8 cellular contexts compared by ENCODE assay signal in genomic region chr11:70398834-70399680, GRCh38. TPM values are rescaled to one million over a fixed set of nuclear protein-coding genes. Genes with fewer than 3 reads are reported as not detected.
A peak's percentile ranks its signal among the peaks of the same experiment; 100 is the strongest.
DNase-seq lines count a peak whose midpoint lies in the region; ATAC-seq and TF ChIP-seq lines count a peak whose summit lies in the region.

No MANE protein-coding gene starts in this region.

- H3K4me1 ChIP-seq in ACC112 (ENCODE audit: control insufficient read depth, insufficient read depth, low read length, unreplicated experiment) (peaks cover 22% of the 10 kb centered on the region), HUES48 (ENCODE audit: control insufficient read depth, insufficient read depth, low read length) (peaks cover 13% of the 10 kb centered on the region; the same call in 1 of the 2 replicates), breast epithelium (peaks cover 0 to 12% of the 10 kb centered on the region in 2 donors), lung (ENCODE audit: control insufficient read depth in 2 of 2, insufficient read depth in 2 of 2, low read length in 2 of 2) (peaks cover 10 to 12% of the 10 kb centered on the region in 2 donors), upper lobe of right lung (peaks cover 26% of the 10 kb centered on the region)

- peak overlapping the region; percentile 85 for H3K27ac ChIP-seq in ACC112 (ENCODE audit: low read depth, low read length)
- peak overlapping the region; percentile 79 for H3K27ac ChIP-seq in HUES48 (ENCODE audit: low read depth, low read length)
- peak overlapping the region; percentile 95 for H3K27ac ChIP-seq in breast epithelium
- H3K27ac ChIP-seq in lung (ENCODE audit: low read depth in 1 of 2, low read length in 1 of 2) = peak overlapping the region; percentile 89 to 90
- H3K27ac ChIP-seq in upper lobe of right lung = peak overlapping the region; percentile 83

- peaks cover 81% of the 10 kb centered on the region for H3K79me2 ChIP-seq in ACC112 (ENCODE audit: control insufficient read depth, insufficient read depth, low read length, unreplicated experiment)

- 3 to 5% methylated on average over 39 to 42 of the region's 42 CpGs for WGBS in lung, 2 donors

- peak overlapping the region; percentile 99 for H3K4me3 ChIP-seq in ACC112 (ENCODE audit: low read depth, low read length)
- peak overlapping the region; percentile 96 for H3K4me3 ChIP-seq in HUES48 (ENCODE audit: low read depth, low read length)
- H3K4me3 ChIP-seq in breast epithelium = peak overlapping the region; percentile 96 to 99 (median 97)
- H3K4me3 ChIP-seq in lung = peak overlapping the region; percentile 82
- H3K4me3 ChIP-seq in upper lobe of right lung = peak overlapping the region; percentile 76

- intact Hi-C loops in breast epithelium (cut with DNase I; ENCODE audit: low total_unique reads) (no loop called here), upper lobe of right lung (cut with DNase I) (no loop called here)

- H3K27me3 ChIP-seq in ACC112 (ENCODE audit: insufficient read depth, low read length) (no peaks in the 10 kb centered on the region), HUES48 (ENCODE audit: control insufficient read depth, insufficient read depth, low read length) (no peaks in the 10 kb centered on the region), breast epithelium (no peaks in the 10 kb centered on the region), lung (ENCODE audit: control insufficient read depth, insufficient read depth) (no peaks in the 10 kb centered on the region), upper lobe of right lung (peaks cover 8% of the 10 kb centered on the region)

- DNase-seq in breast epithelium (ENCODE audit: low spot score in 2 of 2) (no peak), lung (ENCODE audit: low spot score) (peak; percentile 39), upper lobe of right lung (no peak), NCI-H774 (lab: John Stamatoyannopoulos, UW) (no peak)

- TF ChIP-seq CTCF in breast epithelium (IDR thresholded peaks at IDR 0.05) (no peak), lung (IDR thresholded peaks at IDR 0.05; ENCODE audit: control extremely low read depth, extremely low read depth) (no peak), upper lobe of right lung (IDR thresholded peaks at IDR 0.05) (no peak)

- ATAC-seq in lung (ENCODE audit: insufficient read depth, low FRiP score) (peak; percentile 0), upper lobe of right lung (peak; percentile 31), HG02884 (IDR thresholded peaks at IDR 0.05; ENCODE audit: unreplicated experiment) (no peak), HG03159 (IDR thresholded peaks at IDR 0.05; ENCODE audit: unreplicated experiment) (no peak)

- TF ChIP-seq POLR2A in breast epithelium (IDR thresholded peaks at IDR 0.05) = no peak

- peak overlapping the region; percentile 66 for H2AFZ ChIP-seq in ACC112 (ENCODE audit: low read length, unreplicated experiment)

- H3K9ac ChIP-seq in HUES48 (ENCODE audit: low read depth, low read length) = peak overlapping the region; percentile 77

- no peaks in the 10 kb centered on the region for H3K9me3 ChIP-seq in HUES48 (ENCODE audit: control insufficient read depth, insufficient read depth, low read length)
- no peaks in the 10 kb centered on the region for H3K9me3 ChIP-seq in breast epithelium
- no peaks in the 10 kb centered on the region for H3K9me3 ChIP-seq in lung (ENCODE audit: control insufficient read depth in 2 of 2, insufficient read depth in 1 of 2, low read length in 1 of 2)
- H3K9me3 ChIP-seq in upper lobe of right lung = no peaks in the 10 kb centered on the region

- H3K36me3 ChIP-seq in ACC112 (ENCODE audit: insufficient read depth, low read length) (no peaks in the 10 kb centered on the region), HUES48 (ENCODE audit: control insufficient read depth, insufficient read depth, low read length) (peaks cover 19% of the 10 kb centered on the region), breast epithelium (no peaks in the 10 kb centered on the region), lung (ENCODE audit: control insufficient read depth in 2 of 2, insufficient read depth in 2 of 2, low read length in 2 of 2) (peaks cover 0 to 2% of the 10 kb centered on the region in 2 donors), upper lobe of right lung (no peaks in the 10 kb centered on the region)

RNA-seq across cellular contexts. Expression of gene CTTN, which starts 0.7 kb away (rescaled TPM):
- total RNA-seq in breast epithelium (100 to 1,000 TPM; 283 to 306 (median 285) TPM), lung (100 to 1,000 TPM; 202 to 235 TPM), upper lobe of right lung (177 TPM)
- 100 to 1,000 TPM in 1 of 2 donors, 10 to 100 TPM in 1; 89.8 to 106 TPM for polyA plus RNA-seq in lung

Comparison
In these comparisons a context has a peak if more than half of its experiments do, and no peak if none do; other contexts are left out.
1. ATAC-seq: peak in lung (single experiment) and upper lobe of right lung (single experiment); none in HG02884 (single experiment) and HG03159 (single experiment).
2. Peak in every context shown above with its lines, with median percentiles within 50 percentile points of each other: H3K27ac ChIP-seq and H3K4me3 ChIP-seq.